Comparison of ENCODE assay signal across 1 cellular context in the genomic region with DNA sequence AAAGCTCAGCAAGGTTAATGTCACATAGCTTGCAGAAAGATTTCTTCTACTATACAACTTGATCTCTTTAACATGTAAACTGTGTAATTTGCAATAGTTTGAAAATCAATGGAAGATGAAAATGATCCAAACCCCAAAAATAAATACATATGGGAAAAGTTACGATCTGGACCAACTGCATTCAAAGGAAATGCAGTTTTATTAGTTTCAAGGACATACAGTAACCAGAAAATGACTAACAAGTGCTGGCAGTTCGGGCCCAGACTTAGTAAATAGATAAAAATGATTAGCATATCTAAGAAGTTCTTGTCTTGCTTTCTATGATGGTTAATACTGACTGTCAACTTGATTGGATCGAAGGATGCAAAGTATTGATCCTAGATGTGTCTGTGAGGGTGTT.
TF ChIP-seq lines count a peak whose summit lies in the region.

No MANE protein-coding gene starts in this region.

TF ChIP-seq in HCT116, 20 proteins besides CTCF, POLR2A, EP300 and RAD21:
- no peak for TF ChIP-seq ELF1 (IDR thresholded peaks at IDR 0.05; ENCODE audit: borderline replicate concordance, low read depth)
- TF ChIP-seq EZH2phosphoT487 (IDR thresholded peaks at IDR 0.05; ENCODE audit: borderline replicate concordance) = no peak
- no peak for TF ChIP-seq POLR2AphosphoS5 (IDR thresholded peaks at IDR 0.05; ENCODE audit: low read depth, low read length)
- TF ChIP-seq, protein P1, sequence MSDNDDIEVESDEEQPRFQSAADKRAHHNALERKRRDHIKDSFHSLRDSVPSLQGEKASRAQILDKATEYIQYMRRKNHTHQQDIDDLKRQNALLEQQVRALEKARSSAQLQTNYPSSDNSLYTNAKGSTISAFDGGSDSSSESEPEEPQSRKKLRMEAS (IDR thresholded peaks at IDR 0.05) = no peak
- no peak for TF ChIP-seq SIN3A (IDR thresholded peaks at IDR 0.05; ENCODE audit: low read depth)
- no peak for TF ChIP-seq TCF7L2 (IDR thresholded peaks at IDR 0.05; ENCODE audit: borderline replicate concordance, extremely low read depth, insufficient read depth, insufficient read length)
- no peak for TF ChIP-seq EGR1 (IDR thresholded peaks at IDR 0.05; ENCODE audit: low read depth)
- TF ChIP-seq CBX3 (IDR thresholded peaks at IDR 0.05; ENCODE audit: low read depth) = no peak
- TF ChIP-seq SP1 (IDR thresholded peaks at IDR 0.05; ENCODE audit: low read depth) = no peak
